ENCODE assay signal across 11 cellular contexts in the genomic region with DNA sequence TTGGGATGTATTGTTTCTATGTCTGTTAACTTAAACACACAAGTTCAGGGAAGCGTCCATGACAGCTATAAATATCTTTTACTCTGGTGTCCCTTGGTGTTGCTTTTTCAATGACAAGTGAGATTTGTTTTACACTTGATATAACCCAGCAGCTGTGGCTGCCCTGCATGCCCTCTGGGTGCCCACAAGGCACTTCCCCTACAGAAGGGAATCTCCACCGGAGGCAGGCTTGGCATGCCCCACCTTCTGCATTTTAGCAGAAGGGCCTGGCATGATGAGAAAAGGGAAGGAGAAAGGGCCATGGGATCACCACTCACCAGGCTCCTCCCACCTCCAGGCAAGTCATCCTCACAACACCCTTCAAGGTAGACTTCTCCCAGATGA. TPM values are rescaled to one million over a fixed set of nuclear protein-coding genes. Genes with fewer than 3 reads are reported as not detected.
DNase-seq lines count a peak whose midpoint lies in the region; ATAC-seq and TF ChIP-seq lines count a peak whose summit lies in the region.
"Had no signal": no experiment of that assay in that cellular context is flagged by ENCODE, and none has a peak within 500 bp of the region (broad histone marks: within the 10 kb centered on the region; RNA-seq: fewer than 3 reads in every experiment).

No MANE protein-coding gene starts in this region.

- WGBS in lung, 2 donors: 34 to 55% methylated on average over 2 of the region's 2 CpGs

- H3K36me3 ChIP-seq in KMS-11 (ENCODE audit: insufficient read depth): no peaks in the 10 kb centered on the region
- H3K36me3 ChIP-seq in ascending aorta: peaks cover 0 to 22% of the 10 kb centered on the region in 2 donors
- H3K36me3 ChIP-seq in lung (ENCODE audit: control insufficient read depth in 2 of 2, insufficient read depth in 2 of 2, low read length in 2 of 2): peaks cover 0 to 14% of the 10 kb centered on the region in 2 donors
- peaks cover 0 to 48% (median 15%) of the 10 kb centered on the region in 5 donors for H3K36me3 ChIP-seq in subcutaneous abdominal adipose tissue (ENCODE audit: control insufficient read depth in 5 of 5, insufficient read depth in 5 of 5, low read length in 5 of 5)
- no peaks in the 10 kb centered on the region for H3K36me3 ChIP-seq in Caco-2 (ENCODE audit: control insufficient read depth, insufficient read depth, low read length)

- peaks cover 65% of the 10 kb centered on the region for H3K4me1 ChIP-seq in KMS-11 (ENCODE audit: low read depth, poor library complexity, severe bottlenecking)
- peaks cover 13 to 46% of the 10 kb centered on the region in 2 donors for H3K4me1 ChIP-seq in ascending aorta
- H3K4me1 ChIP-seq in lung (ENCODE audit: control insufficient read depth in 2 of 2, insufficient read depth in 2 of 2, low read length in 2 of 2): peaks cover 16 to 40% of the 10 kb centered on the region in 2 donors
- peaks cover 13 to 76% (median 72%) of the 10 kb centered on the region in 5 donors for H3K4me1 ChIP-seq in subcutaneous abdominal adipose tissue (ENCODE audit: control insufficient read depth in 5 of 5, insufficient read depth in 5 of 5, low read length in 5 of 5)
- H3K4me1 ChIP-seq in Caco-2: peaks cover 10% of the 10 kb centered on the region; the same call in 1 of the 2 replicates

- H3K9me3 Mint-ChIP-seq in Caco-2 (ENCODE audit: unreplicated experiment): no peaks in the 10 kb centered on the region
- H3K9me3 Mint-ChIP-seq: activated CD4-positive, alpha-beta T cell treated with anti-CD3 and anti-CD28 coated beads, Interleukin-2, amount 10 ng/mL, durations not matched to agents 7 days and 5 days; activated naive CD4-positive, alpha-beta T cell treated with anti-CD3 and anti-CD28 coated beads, Interleukin-2, amount 50 U/mL, for 24 hours had no signal

- H3K9ac ChIP-seq in KMS-11 (no peak overlapping the region; the same call in 1 of the 2 replicates), subcutaneous abdominal adipose tissue (ENCODE audit: low read length in 5 of 5) (peak overlapping the region in 1 of 5 donors; percentile 34)

- POLR2A ChIA-PET in Caco-2 (lab: Charles Lee): no interaction called here

- peaks cover 22% of the 10 kb centered on the region; the same call in 1 of the 2 replicates for H3K79me2 ChIP-seq in KMS-11 (ENCODE audit: insufficient read depth, low read depth)

- H3K4me2 ChIP-seq in KMS-11: peak overlapping the region; percentile 99

- no peak for TF ChIP-seq CTCF in KMS-11 (conservative IDR thresholded peaks at IDR 0.05; ENCODE audit: low read depth, low read length)
- TF ChIP-seq CTCF in ascending aorta (IDR thresholded peaks at IDR 0.05): no peak
- TF ChIP-seq CTCF in lung (IDR thresholded peaks at IDR 0.05; ENCODE audit: control extremely low read depth, extremely low read depth): no peak
- TF ChIP-seq CTCF in Caco-2 (IDR thresholded peaks at IDR 0.05; ENCODE audit: insufficient read depth in 1 of 2, low read depth in 1 of 2, low read length in 1 of 2, severe bottlenecking in 1 of 2, unreplicated experiment in 1 of 2): no peak

- H3K9me3 ChIP-seq in ascending aorta (no peaks in the 10 kb centered on the region), lung (ENCODE audit: control insufficient read depth in 2 of 2, insufficient read depth in 1 of 2, low read length in 1 of 2) (no peaks in the 10 kb centered on the region), subcutaneous abdominal adipose tissue (ENCODE audit: control insufficient read depth in 5 of 5, low read length in 5 of 5) (no peaks in the 10 kb centered on the region), Caco-2 (no peaks in the 10 kb centered on the region)

- H3K4me3 ChIP-seq in KMS-11 (IDR thresholded peaks at IDR 0.05; ENCODE audit: insufficient read depth, low read depth, low read length) (no peak overlapping the region), ascending aorta (peak overlapping the region; percentile 24 to 34), lung (no peak overlapping the region), subcutaneous abdominal adipose tissue (ENCODE audit: low read depth in 1 of 5, low read length in 5 of 5) (no peak overlapping the region), Caco-2 (ENCODE audit: low read depth, low read length) (no peak overlapping the region)

- no peaks in the 10 kb centered on the region for H3K27me3 Mint-ChIP-seq in Caco-2 (ENCODE audit: insufficient read depth, unreplicated experiment)
- H3K27me3 Mint-ChIP-seq: activated CD4-positive, alpha-beta T cell treated with anti-CD3 and anti-CD28 coated beads, Interleukin-2, amount 10 ng/mL, durations not matched to agents 7 days and 5 days; activated naive CD4-positive, alpha-beta T cell treated with anti-CD3 and anti-CD28 coated beads, Interleukin-2, amount 50 U/mL, for 24 hours had no signal

- H3K27ac Mint-ChIP-seq in Caco-2 (ENCODE audit: unreplicated experiment): no peak overlapping the region
- H3K27ac Mint-ChIP-seq: activated CD4-positive, alpha-beta T cell treated with anti-CD3 and anti-CD28 coated beads, Interleukin-2, amount 10 ng/mL, durations not matched to agents 7 days and 5 days; activated naive CD4-positive, alpha-beta T cell treated with anti-CD3 and anti-CD28 coated beads, Interleukin-2, amount 50 U/mL, for 24 hours had no signal

- H3K27ac ChIP-seq in KMS-11: peak overlapping the region; percentile 87; the same call in 1 of the 2 replicates
- peak overlapping the region; percentile 47 to 70 for H3K27ac ChIP-seq in ascending aorta
- peak overlapping the region; percentile 40 to 68 for H3K27ac ChIP-seq in lung (ENCODE audit: low read depth in 1 of 2, low read length in 1 of 2)
- peak overlapping the region; percentile 15 for H3K27ac ChIP-seq in subcutaneous abdominal adipose tissue (ENCODE audit: low read depth, low read length)

- intact Hi-C loops in ascending aorta (cut with DNase I) (no loop called here), Caco-2 (cut with micrococcal nuclease; ENCODE audit: unreplicated experiment) (no loop called here)

- peaks cover 10% of the 10 kb centered on the region for H3K4me1 Mint-ChIP-seq in Caco-2 (ENCODE audit: low read depth, unreplicated experiment)

- H3K36me3 Mint-ChIP-seq in Caco-2 (ENCODE audit: insufficient read depth, unreplicated experiment): no peaks in the 10 kb centered on the region
- H3K36me3 Mint-ChIP-seq: activated naive CD4-positive, alpha-beta T cell treated with anti-CD3 and anti-CD28 coated beads, Interleukin-2, amount 50 U/mL, for 24 hours had no signal

- ATAC-seq in lung (ENCODE audit: insufficient read depth, low FRiP score) (peak; percentile 7), HG03139 (IDR thresholded peaks at IDR 0.05; ENCODE audit: unreplicated experiment) (no peak)

- H3K27me3 ChIP-seq in KMS-11 (ENCODE audit: insufficient read depth, low read depth) (no peaks in the 10 kb centered on the region), ascending aorta (no peaks in the 10 kb centered on the region), lung (ENCODE audit: control insufficient read depth, insufficient read depth) (no peaks in the 10 kb centered on the region), subcutaneous abdominal adipose tissue (ENCODE audit: control insufficient read depth in 5 of 5, insufficient read depth in 4 of 5, low read length in 5 of 5) (no peaks in the 10 kb centered on the region), Caco-2 (replicated peaks; ENCODE audit: control insufficient read depth, insufficient read depth, low read length) (no peaks in the 10 kb centered on the region)

- no peaks in the 10 kb centered on the region for H4K20me1 ChIP-seq in KMS-11 (ENCODE audit: insufficient read depth)

- BruUV-seq in Caco-2 (replicated peaks; lab: Mats Ljungman, UMichigan): no TSS peak

- DNase-seq in ascending aorta (ENCODE audit: low spot score in 2 of 2) (no peak), lung (ENCODE audit: low spot score) (peak; percentile 45), Caco-2 (no peak)
- DNase-seq in activated CD4-positive, CD25-positive, alpha-beta regulatory T cell treated with anti-CD3 and anti-CD28 coated beads, Interleukin-2, amount 50 U/mL, for 72 hours: no peak
- no peak for DNase-seq in stimulated activated CD4-positive, alpha-beta T cell treated with anti-CD3 and anti-CD28 coated beads, Interleukin-12 subunit alpha, Interleukin-12 subunit beta, amount 100 ng/mL, for 4 hours
- DNase-seq: activated CD4-positive, alpha-beta T cell treated with anti-CD3 and anti-CD28 coated beads, Interleukin-2, amount 10 ng/mL, durations not matched to agents 7 days and 5 days; effector CD4-positive, alpha-beta T cell had no signal

- CTCF ChIA-PET in Caco-2 (lab: Charles Lee): no interaction called here

- H2AFZ ChIP-seq in KMS-11 (ENCODE audit: low read depth): no peak overlapping the region

- no peak overlapping the region for H3K4me3 Mint-ChIP-seq in Caco-2 (ENCODE audit: unreplicated experiment)
- H3K4me3 Mint-ChIP-seq: activated CD4-positive, alpha-beta T cell treated with anti-CD3 and anti-CD28 coated beads, Interleukin-2, amount 10 ng/mL, durations not matched to agents 7 days and 5 days; activated naive CD4-positive, alpha-beta T cell treated with anti-CD3 and anti-CD28 coated beads, Interleukin-2, amount 50 U/mL, for 24 hours had no signal

RNA-seq across cellular contexts. Expression of gene ATP6V1E2, which starts 5.7 kb away (rescaled TPM):
- total RNA-seq in ascending aorta (8.4 TPM), lung (1 to 10 TPM; 3.6 to 6.9 TPM), Caco-2 (2022) (9.1 and 10.3 TPM in 2 replicates)
- polyA plus RNA-seq in lung: 1 to 10 TPM; 1.7 to 6.2 TPM

RNA-seq across cellular contexts. Expression of gene RHOQ, which starts 5.8 kb away (rescaled TPM):
- total RNA-seq in ascending aorta (40.0 TPM), lung (10 to 100 TPM; 56.5 to 70.6 TPM), Caco-2 (2022) (25.8 and 28.1 TPM in 2 replicates)
- 10 to 100 TPM; 44.8 to 58.7 TPM for polyA plus RNA-seq in lung

Comparison
In these comparisons a context has a peak if more than half of its experiments do, and no peak if none do; other contexts are left out.
1. H3K27ac ChIP-seq: peak in every context shown above with its lines; median percentile 87 in KMS-11; 58 in ascending aorta; 54 in lung; 15 in subcutaneous abdominal adipose tissue.
2. H3K4me3 ChIP-seq: peak in ascending aorta (2 of 2); none in KMS-11 (single experiment), lung (single experiment), subcutaneous abdominal adipose tissue (0 of 5) and Caco-2 (single experiment).